Comparison of ENCODE assay signal across 14 cellular contexts in the genomic region with DNA sequence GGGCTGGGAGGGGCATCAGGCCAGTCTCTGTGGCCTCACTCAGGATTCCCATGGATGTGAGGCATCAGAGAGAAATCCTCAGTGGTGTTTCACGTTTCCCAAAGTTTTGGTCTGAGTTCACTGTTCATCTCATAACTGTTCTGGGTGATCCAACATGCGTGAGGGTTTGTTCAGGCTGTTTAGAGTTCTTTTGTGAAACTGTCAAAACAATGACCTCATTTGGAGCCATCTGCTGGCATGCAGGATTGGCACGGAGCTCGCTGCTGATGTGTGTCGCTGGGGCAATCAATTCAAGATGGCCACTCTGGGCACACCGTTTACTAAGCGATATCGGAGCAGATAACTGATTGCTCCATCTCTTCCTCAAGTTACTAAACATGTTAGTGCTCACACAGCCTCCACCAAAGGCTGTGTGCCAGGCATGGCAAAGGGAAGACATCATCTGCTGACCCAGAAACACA.
DNase-seq lines count a peak whose midpoint lies in the region; ATAC-seq, FAIRE-seq and TF ChIP-seq lines count a peak whose summit lies in the region.
"Had no signal": no experiment of that assay in that cellular context is flagged by ENCODE, and none has a peak within 500 bp of the region (broad histone marks: within the 10 kb centered on the region; RNA-seq: fewer than 3 reads in every experiment).

No MANE protein-coding gene starts in this region.

- CTCF ChIA-PET in HEK293 (lab: Yijun Ruan, JAX), result no interaction called here

- POLR2A ChIA-PET in HEK293 (lab: Yijun Ruan, JAX), result no interaction called here

- peak in 51 of 58 donors; percentile 3 to 88 (median 50) for DNase-seq in anterior cingulate cortex (lab: John Stamatoyannopoulos, UW)
- DNase-seq in keratinocyte (ENCODE audit: low read depth, low spot score), result no peak
- DNase-seq in sciatic nerve (ENCODE audit: low spot score), result no peak
- DNase-seq in NCI-H82 treated with DMSO at 0.1 percent for 48 hours (lab: John Stamatoyannopoulos, UW; ENCODE audit: unreplicated experiment), result no peak
- no peak for DNase-seq in H7
- DNase-seq: activated gamma-delta T cell treated with Interleukin-2 at 50 U/mL for 16 hours; NCI-H524 treated with DMSO at 0.1 percent for 48 hours; pancreas; stimulated activated CD4-positive, alpha-beta T cell treated with anti-CD3 and anti-CD28 coated beads, Interleukin-2, amount 100 ng/mL, for 24 hours had no signal

- H3K27me3 ChIP-seq in keratinocyte (ENCODE audit: control insufficient read depth, extremely low read depth, insufficient read depth, low read length), result no peaks in the 10 kb centered on the region
- no peaks in the 10 kb centered on the region for H3K27me3 ChIP-seq in H7 (ENCODE audit: control insufficient read depth, insufficient read depth, low read length)
- H3K27me3 ChIP-seq: BLaER1 had no signal

- FAIRE-seq in keratinocyte (lab: Jason Lieb, UNC), result peak; percentile 17
- FAIRE-seq: H1, pancreas had no signal

- H2AFZ ChIP-seq in keratinocyte (ENCODE audit: control insufficient read depth, low read length), result peak overlapping the region; percentile 64

- ATAC-seq in sciatic nerve (peak; percentile 86), GM21619 (IDR thresholded peaks at IDR 0.05; ENCODE audit: unreplicated experiment) (no peak), GM18870 (IDR thresholded peaks at IDR 0.05; ENCODE audit: unreplicated experiment) (no peak)

- H3K4me2 ChIP-seq in keratinocyte (ENCODE audit: control insufficient read depth, extremely low read depth, insufficient read depth, low read depth, low read length), result no peak overlapping the region
- H3K4me2 ChIP-seq: BLaER1 had no signal

- H3K27ac ChIP-seq in HEK293 (ENCODE audit: extremely low read depth, low read depth, low read length) (no peak overlapping the region), keratinocyte (ENCODE audit: control insufficient read depth, insufficient read depth, low read length) (no peak overlapping the region)
- H3K27ac ChIP-seq: BLaER1, pancreas had no signal

- no peak for TF ChIP-seq CTCF in HEK293 (tag by site-specific recombination; IDR thresholded peaks at IDR 0.05)
- peak in 1 of 3 experiments; percentile 25 for TF ChIP-seq CTCF in keratinocyte (optimal IDR thresholded peaks at IDR 0.05 in 1 of 3, IDR thresholded peaks at IDR 0.05 in 1 of 3, conservative IDR thresholded peaks at IDR 0.05 in 1 of 3; ENCODE audit: extremely low read depth in 1 of 3, insufficient read depth in 2 of 3, low read length in 3 of 3)

- no peaks in the 10 kb centered on the region for H4K20me1 ChIP-seq in keratinocyte (ENCODE audit: control insufficient read depth, extremely low read depth, insufficient read depth, low read length)
- H4K20me1 ChIP-seq: BLaER1 had no signal

- H3K4me3 ChIP-seq in HEK293 (ENCODE audit: low read depth, low read length), result no peak overlapping the region
- no peak overlapping the region for H3K4me3 ChIP-seq in keratinocyte (ENCODE audit: control insufficient read depth in 2 of 3, extremely low read depth in 1 of 3, insufficient read depth in 2 of 3, low read depth in 1 of 3, low read length in 3 of 3)
- no peak overlapping the region for H3K4me3 ChIP-seq in H7 (ENCODE audit: insufficient read depth, low read depth, low read length)
- H3K4me3 ChIP-seq: BLaER1, pancreas had no signal

- intact Hi-C loops in sciatic nerve (cut with DNase I), result no loop called here

- H3K9me3 ChIP-seq in HEK293 (ENCODE audit: control insufficient read depth, insufficient read depth, low read depth, low read length) (no peaks in the 10 kb centered on the region), keratinocyte (ENCODE audit: control insufficient read depth, low read depth, low read length) (no peaks in the 10 kb centered on the region)
- H3K9me3 ChIP-seq: BLaER1, pancreas had no signal

- H3K79me2 ChIP-seq in keratinocyte (ENCODE audit: control insufficient read depth, insufficient read depth, low read length), result no peaks in the 10 kb centered on the region

- no peaks in the 10 kb centered on the region for H3K4me1 ChIP-seq in HEK293 (ENCODE audit: control insufficient read depth, insufficient read depth, low read length)
- peaks cover 6% of the 10 kb centered on the region for H3K4me1 ChIP-seq in keratinocyte (ENCODE audit: control insufficient read depth, extremely low read depth, insufficient read depth, low read length)
- H3K4me1 ChIP-seq: BLaER1, pancreas had no signal

- H3K36me3 ChIP-seq in HEK293 (ENCODE audit: control insufficient read depth in 2 of 2, insufficient read depth in 1 of 2, low read length in 2 of 2), result no peaks in the 10 kb centered on the region
- no peaks in the 10 kb centered on the region for H3K36me3 ChIP-seq in keratinocyte (ENCODE audit: control insufficient read depth in 2 of 2, extremely low read depth in 1 of 2, insufficient read depth in 2 of 2, low read length in 2 of 2)
- no peaks in the 10 kb centered on the region for H3K36me3 ChIP-seq in H7 (replicated peaks; ENCODE audit: control insufficient read depth, insufficient read depth, low read length)
- H3K36me3 ChIP-seq: BLaER1, pancreas had no signal

- H3K9me1 ChIP-seq in keratinocyte (ENCODE audit: control insufficient read depth, extremely low read depth, insufficient read depth, low read length), result no peaks in the 10 kb centered on the region

- dilution Hi-C loops in keratinocyte (cut with MboI; ENCODE audit: extremely low pct_ligation_motif_present, low sequenced_read_pairs), result no loop called here

- H3K9ac ChIP-seq in keratinocyte (ENCODE audit: control insufficient read depth, extremely low read depth, insufficient read depth, low read length), result no peak overlapping the region
- H3K9ac ChIP-seq: BLaER1 had no signal

TF ChIP-seq in HEK293, 187 proteins besides CTCF, POLR2A, EP300 and RAD21:
- TF ChIP-seq ZNF133 (tag by site-specific recombination; IDR thresholded peaks at IDR 0.05) (peak; percentile 28; the same call in 1 of the 2 replicates), ZNF660 (tag by site-specific recombination; IDR thresholded peaks at IDR 0.05) (peak; percentile 88), HOXD13 (CRISPR knock-in tag; IDR thresholded peaks at IDR 0.05; ENCODE audit: borderline replicate concordance) (no peak), KLF8 (tag by site-specific recombination; IDR thresholded peaks at IDR 0.05) (no peak), ZNF335 (tag by site-specific recombination; conservative IDR thresholded peaks at IDR 0.05) (no peak), ZNF560 (tag by site-specific recombination; IDR thresholded peaks at IDR 0.05; ENCODE audit: borderline replicate concordance) (no peak)
- TF ChIP-seq, protein P1, sequence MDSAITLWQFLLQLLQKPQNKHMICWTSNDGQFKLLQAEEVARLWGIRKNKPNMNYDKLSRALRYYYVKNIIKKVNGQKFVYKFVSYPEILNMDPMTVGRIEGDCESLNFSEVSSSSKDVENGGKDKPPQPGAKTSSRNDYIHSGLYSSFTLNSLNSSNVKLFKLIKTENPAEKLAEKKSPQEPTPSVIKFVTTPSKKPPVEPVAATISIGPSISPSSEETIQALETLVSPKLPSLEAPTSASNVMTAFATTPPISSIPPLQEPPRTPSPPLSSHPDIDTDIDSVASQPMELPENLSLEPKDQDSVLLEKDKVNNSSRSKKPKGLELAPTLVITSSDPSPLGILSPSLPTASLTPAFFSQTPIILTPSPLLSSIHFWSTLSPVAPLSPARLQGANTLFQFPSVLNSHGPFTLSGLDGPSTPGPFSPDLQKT (IDR thresholded peaks at IDR 0.05; ENCODE audit: borderline replicate concordance, low read depth, low read length), result no peak
- TF ChIP-seq, protein P2, sequence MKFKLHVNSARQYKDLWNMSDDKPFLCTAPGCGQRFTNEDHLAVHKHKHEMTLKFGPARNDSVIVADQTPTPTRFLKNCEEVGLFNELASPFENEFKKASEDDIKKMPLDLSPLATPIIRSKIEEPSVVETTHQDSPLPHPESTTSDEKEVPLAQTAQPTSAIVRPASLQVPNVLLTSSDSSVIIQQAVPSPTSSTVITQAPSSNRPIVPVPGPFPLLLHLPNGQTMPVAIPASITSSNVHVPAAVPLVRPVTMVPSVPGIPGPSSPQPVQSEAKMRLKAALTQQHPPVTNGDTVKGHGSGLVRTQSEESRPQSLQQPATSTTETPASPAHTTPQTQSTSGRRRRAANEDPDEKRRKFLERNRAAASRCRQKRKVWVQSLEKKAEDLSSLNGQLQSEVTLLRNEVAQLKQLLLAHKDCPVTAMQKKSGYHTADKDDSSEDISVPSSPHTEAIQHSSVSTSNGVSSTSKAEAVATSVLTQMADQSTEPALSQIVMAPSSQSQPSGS (tag by site-specific recombination; IDR thresholded peaks at IDR 0.05; ENCODE audit: low read depth), result peak; percentile 12; the same call in 1 of the 2 replicates

Comparison
In these comparisons a context has a peak if more than half of its experiments do, and no peak if none do; other contexts are left out.
1. DNase-seq: peak in anterior cingulate cortex (51 of 58); none in keratinocyte (single experiment), sciatic nerve (single experiment), NCI-H82 treated with DMSO at 0.1 percent for 48 hours (single experiment) and H7 (single experiment).